23 cellular contexts compared by ENCODE assay signal in the genomic region with DNA sequence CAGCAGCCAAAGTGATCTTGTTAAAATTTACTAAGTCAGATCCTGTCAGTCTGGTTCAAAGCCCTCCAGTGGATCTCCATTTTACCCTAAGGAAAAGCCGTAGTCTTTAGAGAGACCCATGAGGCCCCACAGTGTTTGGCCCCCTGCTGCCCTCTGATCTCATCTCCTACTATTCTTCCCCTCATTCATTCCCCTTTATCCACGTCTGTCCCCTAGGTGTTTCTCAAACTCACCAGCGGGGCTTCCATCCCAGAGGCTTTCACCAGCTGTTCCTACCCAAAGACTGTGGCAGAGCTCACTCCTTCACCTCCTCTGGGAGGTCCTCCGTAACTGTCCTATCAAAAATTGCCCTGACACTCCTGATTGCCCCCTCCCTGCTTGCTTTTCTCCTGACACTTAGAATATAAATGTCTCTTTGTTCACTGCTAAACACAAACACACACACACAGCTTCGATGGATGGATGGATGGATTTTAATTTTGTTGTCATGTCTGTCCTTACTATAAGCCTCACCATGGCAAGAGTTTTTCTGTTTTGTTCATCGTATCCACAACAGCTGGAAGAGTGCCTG. TPM values are rescaled to one million over a fixed set of nuclear protein-coding genes. Genes with fewer than 3 reads are reported as not detected.
DNase-seq lines count a peak whose midpoint lies in the region; ATAC-seq, FAIRE-seq and TF ChIP-seq lines count a peak whose summit lies in the region.
"Had no signal": no experiment of that assay in that cellular context is flagged by ENCODE, and none has a peak within 500 bp of the region (broad histone marks: within the 10 kb centered on the region; RNA-seq: fewer than 3 reads in every experiment).

No MANE protein-coding gene starts in this region.

- peaks cover 18% of the 10 kb centered on the region for H3K9me3 Mint-ChIP-seq in nephron progenitor cell
- H3K9me3 Mint-ChIP-seq in activated CD8-positive, alpha-beta T cell treated with anti-CD3 and anti-CD28 coated beads for 36 hours = no peaks in the 10 kb centered on the region
- H3K9me3 Mint-ChIP-seq: activated T-helper 2 cell treated with anti-CD3 and anti-CD28 coated beads, Interferon-gamma antibody, Interleukin-2, Interleukin-4, amounts not matched to agents 10 μg/mL and 5 μg/mL and 100 μg/mL, durations not matched to agents 14 hours and 24 hours and 36 hours; T-helper 2 cell treated with Interferon-gamma antibody and Interleukin-4, amounts not matched to agents 5 μg/mL and 100 μg/mL, for 36 hours had no signal

- no peak overlapping the region for H3K4me3 Mint-ChIP-seq in nephron progenitor cell
- no peak overlapping the region for H3K4me3 Mint-ChIP-seq in activated CD8-positive, alpha-beta T cell treated with anti-CD3 and anti-CD28 coated beads for 36 hours
- H3K4me3 Mint-ChIP-seq: activated CD8-positive, alpha-beta memory T cell treated with anti-CD3 and anti-CD28 coated beads, Interleukin-2, amount 10 ng/mL, durations not matched to agents 7 days and 5 days; naive B cell; T-helper 2 cell treated with Interferon-gamma antibody and Interleukin-4, amounts not matched to agents 5 μg/mL and 100 μg/mL, for 36 hours had no signal

- TF ChIP-seq CTCF in WI38 (IDR thresholded peaks at IDR 0.05; ENCODE audit: low read depth, low read length) = 0 out of 2 replicates have a peak, but pooled peaks have one; percentile 5
- no peak for TF ChIP-seq CTCF in heart left ventricle (IDR thresholded peaks at IDR 0.05)
- TF ChIP-seq CTCF in nephron progenitor cell (IDR thresholded peaks at IDR 0.05) = no peak
- TF ChIP-seq CTCF in activated CD8-positive, alpha-beta T cell treated with anti-CD3 and anti-CD28 coated beads for 36 hours (IDR thresholded peaks at IDR 0.05) = no peak

- peaks cover 0 to 9% (median 0%) of the 10 kb centered on the region in 12 donors for H3K9me3 ChIP-seq in heart left ventricle
- H3K9me3 ChIP-seq in aorta (ENCODE audit: control insufficient read depth, low read length) = no peaks in the 10 kb centered on the region
- H3K9me3 ChIP-seq: lower lobe of right lung, uterus had no signal

- POLR2A ChIA-PET in activated CD8-positive, alpha-beta T cell treated with anti-CD3 and anti-CD28 coated beads for 36 hours (lab: Charles Lee) = no interaction called here

- H3K36me3 ChIP-seq in heart left ventricle (no peaks in the 10 kb centered on the region), aorta (ENCODE audit: control insufficient read depth in 1 of 2, insufficient read depth in 2 of 2, low read length in 1 of 2) (no peaks in the 10 kb centered on the region)
- H3K36me3 ChIP-seq: lower lobe of right lung, uterus had no signal

- H3K27me3 ChIP-seq in heart left ventricle (no peaks in the 10 kb centered on the region), aorta (ENCODE audit: control insufficient read depth in 1 of 2, insufficient read depth in 2 of 2, low read length in 1 of 2) (no peaks in the 10 kb centered on the region)
- H3K27me3 ChIP-seq: BLaER1 treated with 17β-estradiol and CSF1 and Interleukin-3, amounts not matched to agents 10 nM and 100 nM; uterus had no signal

- peak overlapping the region; percentile 83 for H3K27ac Mint-ChIP-seq in nephron progenitor cell
- H3K27ac Mint-ChIP-seq in activated CD8-positive, alpha-beta T cell treated with anti-CD3 and anti-CD28 coated beads for 36 hours = no peak overlapping the region
- H3K27ac Mint-ChIP-seq: activated CD8-positive, alpha-beta memory T cell treated with anti-CD3 and anti-CD28 coated beads, Interleukin-2, amount 10 ng/mL, durations not matched to agents 7 days and 5 days; activated T-helper 2 cell treated with anti-CD3 and anti-CD28 coated beads, Interferon-gamma antibody, Interleukin-2, Interleukin-4, amounts not matched to agents 10 μg/mL and 5 μg/mL and 100 μg/mL, durations not matched to agents 14 hours and 24 hours and 36 hours; T-helper 2 cell treated with Interferon-gamma antibody and Interleukin-4, amounts not matched to agents 5 μg/mL and 100 μg/mL, for 36 hours had no signal

- intact Hi-C loops in heart left ventricle (cut with DNase I) (no loop called here), aorta (cut with DNase I) (no loop called here)
- intact Hi-C loops in activated CD8-positive, alpha-beta T cell treated with anti-CD3 and anti-CD28 coated beads for 36 hours (cut with micrococcal nuclease) = no loop called here

- no peak overlapping the region for H3K4me3 ChIP-seq in WI38 (ENCODE audit: low read depth, low read length)
- H3K4me3 ChIP-seq in heart left ventricle = no peak overlapping the region
- H3K4me3 ChIP-seq in aorta (ENCODE audit: low read length in 2 of 2) = no peak overlapping the region
- H3K4me3 ChIP-seq: BLaER1 treated with 17β-estradiol and CSF1 and Interleukin-3, amounts not matched to agents 10 nM and 100 nM; lower lobe of right lung; SK-N-MC; uterus had no signal

- peak in 1 of 4 donors; percentile 7 for ATAC-seq in heart left ventricle
- ATAC-seq in aorta (ENCODE audit: low FRiP score) = no peak
- no peak for ATAC-seq in activated CD8-positive, alpha-beta T cell treated with anti-CD3 and anti-CD28 coated beads for 36 hours
- ATAC-seq: activated CD8-positive, alpha-beta memory T cell treated with anti-CD3 and anti-CD28 coated beads, Interleukin-2, amount 10 ng/mL, durations not matched to agents 7 days and 5 days; lower lobe of right lung; PC-3 had no signal

- no peak for FAIRE-seq in RCC 7860 (lab: Jason Lieb, UNC)
- FAIRE-seq: D721Med, H54 had no signal

- H3K36me3 Mint-ChIP-seq in nephron progenitor cell (ENCODE audit: low read depth) = peaks cover 32% of the 10 kb centered on the region
- H3K36me3 Mint-ChIP-seq in activated CD8-positive, alpha-beta T cell treated with anti-CD3 and anti-CD28 coated beads for 36 hours (ENCODE audit: low read depth) = no peaks in the 10 kb centered on the region

- no peaks in the 10 kb centered on the region for H3K27me3 Mint-ChIP-seq in nephron progenitor cell (ENCODE audit: low read depth, poor library complexity)
- no peaks in the 10 kb centered on the region for H3K27me3 Mint-ChIP-seq in activated CD8-positive, alpha-beta T cell treated with anti-CD3 and anti-CD28 coated beads for 36 hours
- H3K27me3 Mint-ChIP-seq: activated CD8-positive, alpha-beta memory T cell treated with anti-CD3 and anti-CD28 coated beads, Interleukin-2, amount 10 ng/mL, durations not matched to agents 7 days and 5 days; naive B cell had no signal

- CTCF ChIA-PET in activated CD8-positive, alpha-beta T cell treated with anti-CD3 and anti-CD28 coated beads for 36 hours (lab: Charles Lee) = interaction anchor here (0.8 to 1.4 kb wide), 2 partner anchors 19 to 23 kb away, joined by 4 to 5 read pairs; no protein-coding TSS in a partner anchor

- TF ChIP-seq POLR2A in heart left ventricle (IDR thresholded peaks at IDR 0.05) = no peak

- peaks cover 0 to 53% (median 29%) of the 10 kb centered on the region in 12 donors for H3K4me1 ChIP-seq in heart left ventricle
- peaks cover 0 to 2% of the 10 kb centered on the region in 2 donors for H3K4me1 ChIP-seq in aorta (ENCODE audit: control insufficient read depth in 1 of 2, insufficient read depth in 2 of 2, low read length in 2 of 2)
- H3K4me1 ChIP-seq: uterus had no signal

- H3K27ac ChIP-seq in heart left ventricle (peak overlapping the region in 7 of 12 donors; percentile 0 to 56 (median 21)), aorta (ENCODE audit: low read depth in 1 of 2, low read length in 2 of 2) (no peak overlapping the region)
- H3K27ac ChIP-seq: BLaER1 treated with 17β-estradiol and CSF1 and Interleukin-3, amounts not matched to agents 10 nM and 100 nM; lower lobe of right lung; SK-N-MC; uterus had no signal

- WGBS in heart left ventricle, 4 donors = 54 to 62% (median 58%) methylated on average over 6 of the region's 6 CpGs
- WGBS in aorta, 2 donors = 75 to 80% methylated on average over 6 of the region's 6 CpGs

- peaks cover 12% of the 10 kb centered on the region for H3K4me1 Mint-ChIP-seq in nephron progenitor cell
- H3K4me1 Mint-ChIP-seq in activated CD8-positive, alpha-beta T cell treated with anti-CD3 and anti-CD28 coated beads for 36 hours (ENCODE audit: low read depth) = no peaks in the 10 kb centered on the region

- peak; percentile 37 for DNase-seq in Ammon's horn (ENCODE audit: low spot score)
- DNase-seq in heart left ventricle = no peak
- no peak for DNase-seq in nephron progenitor cell
- no peak for DNase-seq in aorta
- no peak for DNase-seq in activated CD8-positive, alpha-beta T cell treated with anti-CD3 and anti-CD28 coated beads for 36 hours
- DNase-seq in NCI-H187 (lab: John Stamatoyannopoulos, UW) = no peak
- DNase-seq in RCC 7860 (ENCODE audit: low spot score) = no peak
- DNase-seq: activated CD8-positive, alpha-beta memory T cell treated with anti-CD3 and anti-CD28 coated beads, Interleukin-2, amount 10 ng/mL, durations not matched to agents 7 days and 5 days; effector CD8-positive, alpha-beta T cell; lower lobe of right lung; naive B cell; NCI-H1694; NCI-H748 treated with DMSO at 0.1 percent for 48 hours; PC-3; stimulated activated CD4-positive, alpha-beta T cell treated with anti-CD3 and anti-CD28 coated beads, Interleukin-4, amount 100 ng/mL, for 4 hours; uterus had no signal

RNA-seq across cellular contexts. Expression of gene LIMS1, which starts 26.1 kb away (rescaled TPM):
- 100 to 1,000 TPM in 2 of 9 donors, 10 to 100 TPM in 7; 65.8 to 136 (median 82.3) TPM for total RNA-seq in heart left ventricle
- polyA plus RNA-seq in heart left ventricle = 10 to 100 TPM; 21.3 to 38.1 TPM
- total RNA-seq in aorta = 100 to 1,000 TPM in 1 of 2 donors, 10 to 100 TPM in 1; 76.7 to 100 TPM
- polyA plus RNA-seq in aorta = 100 to 1,000 TPM in 1 of 2 donors, 10 to 100 TPM in 1; 48.0 to 111 TPM
- 10 to 100 TPM; 48.1 to 51.7 TPM for total RNA-seq in activated CD8-positive, alpha-beta T cell treated with anti-CD3 and anti-CD28 coated beads for 36 hours

Comparison
In these comparisons a context has a peak if more than half of its experiments do, and no peak if none do; other contexts are left out.
1. H3K27ac ChIP-seq: peak in heart left ventricle (7 of 12); none in aorta (0 of 2).